In genomic region chr6:85670573-85670972, GRCh38 we compare ENCODE assay signal across 12 cellular contexts. TPM values are rescaled to one million over a fixed set of nuclear protein-coding genes. Genes with fewer than 3 reads are reported as not detected.
DNase-seq lines count a peak whose midpoint lies in the region; ATAC-seq and TF ChIP-seq lines count a peak whose summit lies in the region.
"Had no signal": no experiment of that assay in that cellular context is flagged by ENCODE, and none has a peak within 500 bp of the region (broad histone marks: within the 10 kb centered on the region; RNA-seq: fewer than 3 reads in every experiment).

No MANE protein-coding gene starts in this region.

- POLR2A ChIA-PET in MCF 10A (lab: Yijun Ruan, JAX) = interaction anchor here (0.6 to 10.9 kb wide), 8 partner anchors 8 to 1854 kb away, joined by 3 to 889 read pairs (median 4); partner anchors contain the start of genes SNX14 and SYNCRIP

- TF ChIP-seq POLR2A in breast epithelium (IDR thresholded peaks at IDR 0.05) = no peak
- no peak for TF ChIP-seq POLR2A in esophagus muscularis mucosa (IDR thresholded peaks at IDR 0.05; ENCODE audit: low read depth)

- intact Hi-C loops in MCF 10A (cut with micrococcal nuclease) = loop anchor here (10.0 kb wide), 1 partner anchor 46 kb away; no protein-coding TSS in a partner anchor
- intact Hi-C loops in breast epithelium (cut with DNase I; ENCODE audit: low total_unique reads) = no loop called here
- intact Hi-C loops in esophagus muscularis mucosa (cut with DNase I) = no loop called here

- H3K27me3 Mint-ChIP-seq in MCF 10A (ENCODE audit: insufficient read depth, unreplicated experiment) = no peaks in the 10 kb centered on the region
- H3K27me3 Mint-ChIP-seq in stimulated activated naive B cell treated with anti-CD40 and anti-IgM and Interleukin-4, amounts not matched to agents 10 μg/mL and 1 μg/mL and 100 μg/mL, for 72 hours = no peaks in the 10 kb centered on the region
- H3K27me3 Mint-ChIP-seq: activated naive CD4-positive, alpha-beta T cell treated with anti-CD3 and anti-CD28 coated beads, Interleukin-2, amount 50 U/mL, for 24 hours had no signal

- peak; percentile 83 for DNase-seq in MCF 10A (ENCODE audit: unreplicated experiment)
- no peak for DNase-seq in breast epithelium (ENCODE audit: low spot score in 2 of 2)
- no peak for DNase-seq in SJSA1 (ENCODE audit: low read depth in 1 of 2, low spot score in 2 of 2)
- DNase-seq in epithelial cell of prostate (ENCODE audit: low read depth, low spot score) = no peak
- no peak for DNase-seq in stimulated activated naive B cell treated with anti-CD40 and anti-IgM and Interleukin-4, amounts not matched to agents 10 μg/mL and 1 μg/mL and 100 μg/mL, for 72 hours
- DNase-seq in esophagus muscularis mucosa (ENCODE audit: extremely low spot score) = no peak
- DNase-seq: DND-41, heart right ventricle had no signal

- H3K9me3 ChIP-seq in breast epithelium (peaks cover 0 to 11% of the 10 kb centered on the region in 2 donors), SJSA1 (replicated peaks) (no peaks in the 10 kb centered on the region), esophagus muscularis mucosa (no peaks in the 10 kb centered on the region)

- no peak for TF ChIP-seq CTCF in MCF 10A (IDR thresholded peaks at IDR 0.05; ENCODE audit: unreplicated experiment)
- TF ChIP-seq CTCF in breast epithelium (IDR thresholded peaks at IDR 0.05) = no peak
- TF ChIP-seq CTCF in esophagus muscularis mucosa (IDR thresholded peaks at IDR 0.05) = no peak

- H3K4me3 ChIP-seq in breast epithelium (no peak overlapping the region), SJSA1 (no peak overlapping the region), esophagus muscularis mucosa (no peak overlapping the region)
- H3K4me3 ChIP-seq: heart right ventricle had no signal

- no peak for TF ChIP-seq EP300 in esophagus muscularis mucosa (IDR thresholded peaks at IDR 0.05)

- no TSS peak for BruUV-seq in MCF 10A (replicated peaks; lab: Mats Ljungman, UMichigan)

- no peak for ATAC-seq in stimulated activated naive B cell treated with anti-CD40 and anti-IgM and Interleukin-4, amounts not matched to agents 10 μg/mL and 1 μg/mL and 100 μg/mL, for 72 hours (replicated peaks)
- ATAC-seq in GM19455 (IDR thresholded peaks at IDR 0.05; ENCODE audit: unreplicated experiment) (no peak), GM18511 (IDR thresholded peaks at IDR 0.05; ENCODE audit: unreplicated experiment) (no peak)

- peak overlapping the region; percentile 19 for H3K4me3 Mint-ChIP-seq in MCF 10A (ENCODE audit: unreplicated experiment)
- peak overlapping the region; percentile 14 to 33 for H3K4me3 Mint-ChIP-seq in stimulated activated naive B cell treated with anti-CD40 and anti-IgM and Interleukin-4, amounts not matched to agents 10 μg/mL and 1 μg/mL and 100 μg/mL, for 72 hours

- H3K27ac ChIP-seq in breast epithelium (no peak overlapping the region), SJSA1 (peak overlapping the region; percentile 4; the same call in 1 of the 2 replicates), epithelial cell of prostate (peak overlapping the region; percentile 64), esophagus muscularis mucosa (replicated peaks in 1 of 4) (peak overlapping the region in 2 of 4 donors; percentile 1)
- H3K27ac ChIP-seq: parathyroid adenoma had no signal

- H3K27ac Mint-ChIP-seq in MCF 10A (ENCODE audit: low read depth, unreplicated experiment) = peak overlapping the region; percentile 4
- H3K27ac Mint-ChIP-seq in stimulated activated naive B cell treated with anti-CD40 and anti-IgM and Interleukin-4, amounts not matched to agents 10 μg/mL and 1 μg/mL and 100 μg/mL, for 72 hours = peak overlapping the region; percentile 52

- WGBS in esophagus muscularis mucosa = 64% methylated on average over 3 of the region's 3 CpGs

- H3K9me3 Mint-ChIP-seq in MCF 10A (ENCODE audit: unreplicated experiment) = no peaks in the 10 kb centered on the region
- no peaks in the 10 kb centered on the region for H3K9me3 Mint-ChIP-seq in stimulated activated naive B cell treated with anti-CD40 and anti-IgM and Interleukin-4, amounts not matched to agents 10 μg/mL and 1 μg/mL and 100 μg/mL, for 72 hours
- H3K9me3 Mint-ChIP-seq: activated naive CD4-positive, alpha-beta T cell treated with anti-CD3 and anti-CD28 coated beads, Interleukin-2, amount 50 U/mL, for 24 hours had no signal

- CTCF ChIA-PET in MCF 10A (lab: Yijun Ruan, JAX) = interaction anchor here (0.6 to 1.1 kb wide), 2 partner anchors 19 to 992 kb away, joined by 3 to 4 read pairs; no protein-coding TSS in a partner anchor

- H3K4me1 ChIP-seq in breast epithelium = peaks cover 0 to 7% of the 10 kb centered on the region in 2 donors
- H3K4me1 ChIP-seq in SJSA1 (replicated peaks) = peaks cover 29% of the 10 kb centered on the region
- H3K4me1 ChIP-seq in esophagus muscularis mucosa = peaks cover 9 to 50% (median 44%) of the 10 kb centered on the region in 4 donors
- H3K4me1 ChIP-seq: parathyroid adenoma had no signal

- H3K27me3 ChIP-seq in breast epithelium (no peaks in the 10 kb centered on the region), SJSA1 (replicated peaks) (no peaks in the 10 kb centered on the region), esophagus muscularis mucosa (no peaks in the 10 kb centered on the region)
- H3K27me3 ChIP-seq: heart right ventricle had no signal

- H3K36me3 Mint-ChIP-seq in MCF 10A (ENCODE audit: insufficient read depth, unreplicated experiment) = peaks cover 45% of the 10 kb centered on the region
- H3K36me3 Mint-ChIP-seq in stimulated activated naive B cell treated with anti-CD40 and anti-IgM and Interleukin-4, amounts not matched to agents 10 μg/mL and 1 μg/mL and 100 μg/mL, for 72 hours = peaks cover 34 to 53% of the 10 kb centered on the region in 2 donors

- peaks cover 17% of the 10 kb centered on the region for H3K4me1 Mint-ChIP-seq in MCF 10A (ENCODE audit: insufficient read depth, unreplicated experiment)
- H3K4me1 Mint-ChIP-seq in stimulated activated naive B cell treated with anti-CD40 and anti-IgM and Interleukin-4, amounts not matched to agents 10 μg/mL and 1 μg/mL and 100 μg/mL, for 72 hours = peaks cover 31 to 51% of the 10 kb centered on the region in 2 donors

- H3K36me3 ChIP-seq in breast epithelium (no peaks in the 10 kb centered on the region), SJSA1 (peaks cover 29% of the 10 kb centered on the region), esophagus muscularis mucosa (peaks cover 0 to 18% (median 7%) of the 10 kb centered on the region in 4 donors)

RNA-seq across cellular contexts. Expression of gene SYNCRIP, which starts 27.9 kb away (rescaled TPM):
- total RNA-seq in MCF 10A (2022) (126 and 161 TPM in 2 replicates), breast epithelium (10 to 100 TPM; 56.0 to 77.9 (median 67.8) TPM), esophagus muscularis mucosa (10 to 100 TPM; 74.4 to 88.1 (median 80.7) TPM)
- 76.0 and 93.4 TPM in 2 replicates for total RNA-seq in SJSA1 (2014; rRNA removed; shearing (Covaris generic))

Comparison
In these comparisons a context has a peak if more than half of its experiments do, and no peak if none do; other contexts are left out.
1. H3K27ac ChIP-seq: peak in SJSA1 (single experiment) and epithelial cell of prostate (single experiment); none in breast epithelium (0 of 2).